In genomic region chr5:176806137-176806536, GRCh38 we compare ENCODE assay signal across 19 cellular contexts.
A peak's percentile ranks its signal among the peaks of the same experiment; 100 is the strongest.
DNase-seq lines count a peak whose midpoint lies in the region; ATAC-seq and TF ChIP-seq lines count a peak whose summit lies in the region.
"Had no signal": no experiment of that assay in that cellular context is flagged by ENCODE, and none has a peak within 500 bp of the region (broad histone marks: within the 10 kb centered on the region; RNA-seq: fewer than 3 reads in every experiment).

No MANE protein-coding gene starts in this region.

- no peaks in the 10 kb centered on the region for H3K27me3 ChIP-seq in DND-41 (ENCODE audit: insufficient read depth, low read length, poor library complexity)

- H3K9me3 ChIP-seq in DND-41 (ENCODE audit: insufficient read depth, low read length, severe bottlenecking) = no peaks in the 10 kb centered on the region
- H3K9me3 ChIP-seq: body of pancreas, suprapubic skin had no signal

- no peaks in the 10 kb centered on the region for H3K36me3 ChIP-seq in DND-41 (ENCODE audit: insufficient read depth, low read length)
- H3K36me3 ChIP-seq: suprapubic skin had no signal

- TF ChIP-seq RAD21 in Ishikawa (IDR thresholded peaks at IDR 0.05; ENCODE audit: low read depth) = no peak

- no peak for TF ChIP-seq CTCF in DND-41 (IDR thresholded peaks at IDR 0.05; ENCODE audit: borderline replicate concordance, extremely low read depth, low read length, poor library complexity, severe bottlenecking)

- no peak overlapping the region for H3K27ac ChIP-seq in DND-41 (ENCODE audit: low read length)
- H3K27ac ChIP-seq: body of pancreas, hepatocyte, suprapubic skin had no signal

- ATAC-seq in DND-41 (ENCODE audit: insufficient read depth, low read depth) (no peak), GM21390 (IDR thresholded peaks at IDR 0.05; ENCODE audit: unreplicated experiment) (no peak)
- ATAC-seq: body of pancreas had no signal

- H4K20me1 ChIP-seq in DND-41 (ENCODE audit: insufficient read depth, low read length) = peaks cover 3% of the 10 kb centered on the region; the same call in 1 of the 2 replicates

- no peaks in the 10 kb centered on the region for H3K4me1 ChIP-seq in DND-41 (ENCODE audit: insufficient read depth, low read length)

- no peaks in the 10 kb centered on the region for H3K79me2 ChIP-seq in DND-41 (ENCODE audit: insufficient read depth, low read length)
- H3K79me2 ChIP-seq: hepatocyte had no signal

- DNase-seq in DND-41 (peak; percentile 25), astrocyte of the hippocampus (ENCODE audit: low read depth, low spot score) (peak; percentile 53), iris pigment epithelial cell (ENCODE audit: low read depth) (peak; percentile 51), NCI-H510A (lab: John Stamatoyannopoulos, UW) (no peak), NCI-H345 treated with DMSO at 0.1 percent for 48 hours (lab: John Stamatoyannopoulos, UW; ENCODE audit: unreplicated experiment) (no peak), COR-L47 (lab: John Stamatoyannopoulos, UW) (no peak)
- DNase-seq: activated CD4-positive, alpha-beta T cell treated with anti-CD3 and anti-CD28 coated beads, Interleukin-2, amount 50 U/mL, for 1 hour; activated naive CD4-positive, alpha-beta T cell; body of pancreas; GF-D8; NCI-H146; NCI-H446; SHP77 treated with DMSO at 0.1 percent for 48 hours; stimulated activated CD4-positive, alpha-beta T cell treated with anti-CD3 and anti-CD28 coated beads, Interleukin-4, amount 100 ng/mL, for 1 hour; T-helper 9 cell had no signal

- no peak overlapping the region for H3K4me2 ChIP-seq in DND-41 (ENCODE audit: insufficient read depth, low read length)
- H3K4me2 ChIP-seq: hepatocyte had no signal

- no peak for TF ChIP-seq EP300 in Ishikawa (IDR thresholded peaks at IDR 0.05; ENCODE audit: borderline replicate concordance)

- no peak overlapping the region for H3K9ac ChIP-seq in DND-41 (ENCODE audit: low read depth, low read length)

- no peak overlapping the region for H3K4me3 ChIP-seq in DND-41 (ENCODE audit: low read depth in 1 of 2, low read length in 2 of 2)
- H3K4me3 ChIP-seq: body of pancreas, hepatocyte, suprapubic skin had no signal

- no peak overlapping the region for H2AFZ ChIP-seq in DND-41 (ENCODE audit: low read depth, low read length)
- H2AFZ ChIP-seq: hepatocyte had no signal

TF ChIP-seq in Ishikawa, 13 proteins besides CTCF, POLR2A, EP300 and RAD21:
- peak; percentile 87 for TF ChIP-seq REST (IDR thresholded peaks at IDR 0.05; ENCODE audit: low read depth)
- no peak for TF ChIP-seq NFIC (IDR thresholded peaks at IDR 0.05)

Comparison
In these comparisons a context has a peak if more than half of its experiments do, and no peak if none do; other contexts are left out.
1. DNase-seq: peak in DND-41 (single experiment), astrocyte of the hippocampus (single experiment) and iris pigment epithelial cell (single experiment); none in NCI-H510A (single experiment), NCI-H345 treated with DMSO at 0.1 percent for 48 hours (single experiment) and COR-L47 (single experiment).